ENCODE assay signal across 1 cellular context in genomic region chr3:184805351-184806038, GRCh38.
TF ChIP-seq lines count a peak whose summit lies in the region.

No MANE protein-coding gene starts in this region.

TF ChIP-seq in GM23338, 12 proteins besides CTCF, POLR2A, EP300 and RAD21 (continued from another document):
- no peak for TF ChIP-seq ZNF462 (CRISPR knock-in tag; IDR thresholded peaks at IDR 0.05)
- TF ChIP-seq NANOG (IDR thresholded peaks at IDR 0.05; ENCODE audit: borderline replicate concordance), result no peak
- no peak for TF ChIP-seq STAT1 (IDR thresholded peaks at IDR 0.05; ENCODE audit: unreplicated experiment)
- no peak for TF ChIP-seq POLR2AphosphoS5 (IDR thresholded peaks at IDR 0.05; ENCODE audit: low read depth)
- no peak for TF ChIP-seq ZNF331 (CRISPR knock-in tag; IDR thresholded peaks at IDR 0.05; ENCODE audit: low read depth)
- no peak for TF ChIP-seq CREB1 (CRISPR knock-in tag; IDR thresholded peaks at IDR 0.05; ENCODE audit: low read depth)
- no peak for TF ChIP-seq EZH2phosphoT487 (IDR thresholded peaks at IDR 0.05; ENCODE audit: unreplicated experiment)
- no peak for TF ChIP-seq EZH2 (IDR thresholded peaks at IDR 0.05; ENCODE audit: low read depth, unreplicated experiment)
- TF ChIP-seq, protein P1, sequence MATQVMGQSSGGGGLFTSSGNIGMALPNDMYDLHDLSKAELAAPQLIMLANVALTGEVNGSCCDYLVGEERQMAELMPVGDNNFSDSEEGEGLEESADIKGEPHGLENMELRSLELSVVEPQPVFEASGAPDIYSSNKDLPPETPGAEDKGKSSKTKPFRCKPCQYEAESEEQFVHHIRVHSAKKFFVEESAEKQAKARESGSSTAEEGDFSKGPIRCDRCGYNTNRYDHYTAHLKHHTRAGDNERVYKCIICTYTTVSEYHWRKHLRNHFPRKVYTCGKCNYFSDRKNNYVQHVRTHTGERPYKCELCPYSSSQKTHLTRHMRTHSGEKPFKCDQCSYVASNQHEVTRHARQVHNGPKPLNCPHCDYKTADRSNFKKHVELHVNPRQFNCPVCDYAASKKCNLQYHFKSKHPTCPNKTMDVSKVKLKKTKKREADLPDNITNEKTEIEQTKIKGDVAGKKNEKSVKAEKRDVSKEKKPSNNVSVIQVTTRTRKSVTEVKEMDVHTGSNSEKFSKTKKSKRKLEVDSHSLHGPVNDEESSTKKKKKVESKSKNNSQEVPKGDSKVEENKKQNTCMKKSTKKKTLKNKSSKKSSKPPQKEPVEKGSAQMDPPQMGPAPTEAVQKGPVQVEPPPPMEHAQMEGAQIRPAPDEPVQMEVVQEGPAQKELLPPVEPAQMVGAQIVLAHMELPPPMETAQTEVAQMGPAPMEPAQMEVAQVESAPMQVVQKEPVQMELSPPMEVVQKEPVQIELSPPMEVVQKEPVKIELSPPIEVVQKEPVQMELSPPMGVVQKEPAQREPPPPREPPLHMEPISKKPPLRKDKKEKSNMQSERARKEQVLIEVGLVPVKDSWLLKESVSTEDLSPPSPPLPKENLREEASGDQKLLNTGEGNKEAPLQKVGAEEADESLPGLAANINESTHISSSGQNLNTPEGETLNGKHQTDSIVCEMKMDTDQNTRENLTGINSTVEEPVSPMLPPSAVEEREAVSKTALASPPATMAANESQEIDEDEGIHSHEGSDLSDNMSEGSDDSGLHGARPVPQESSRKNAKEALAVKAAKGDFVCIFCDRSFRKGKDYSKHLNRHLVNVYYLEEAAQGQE (IDR thresholded peaks at IDR 0.05; ENCODE audit: unreplicated experiment), result no peak
- no peak for TF ChIP-seq JUNB (IDR thresholded peaks at IDR 0.05; ENCODE audit: unreplicated experiment)
